In the genomic region with DNA sequence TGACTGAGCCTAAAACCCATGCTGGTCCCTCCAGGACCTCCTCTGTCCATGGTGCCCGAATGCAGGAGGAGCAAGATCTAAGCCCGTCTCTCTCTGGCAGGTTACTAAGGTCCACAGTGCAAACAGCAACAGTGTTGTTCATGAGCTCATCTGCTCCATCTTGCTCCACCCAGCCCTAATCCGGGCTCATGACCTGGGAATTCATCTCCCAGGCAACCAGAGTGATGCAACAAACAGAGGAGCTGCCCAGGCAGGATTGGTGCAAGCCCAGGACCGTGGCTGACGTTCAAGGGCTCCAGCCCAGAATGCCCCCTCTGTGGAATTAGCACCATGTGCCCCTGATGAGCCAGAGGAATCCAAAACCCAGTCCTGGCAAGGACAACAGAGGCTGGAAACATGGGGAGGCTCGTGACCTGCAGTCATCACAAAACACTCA, we compare ENCODE assay signal across 10 cellular contexts. TPM values are rescaled to one million over a fixed set of nuclear protein-coding genes. Genes with fewer than 3 reads are reported as not detected.
A peak's percentile ranks its signal among the peaks of the same experiment; 100 is the strongest.
DNase-seq lines count a peak whose midpoint lies in the region; ATAC-seq and TF ChIP-seq lines count a peak whose summit lies in the region.
"Had no signal": no experiment of that assay in that cellular context is flagged by ENCODE, and none has a peak within 500 bp of the region (broad histone marks: within the 10 kb centered on the region; RNA-seq: fewer than 3 reads in every experiment).

No MANE protein-coding gene starts in this region.

- no peaks in the 10 kb centered on the region for H3K4me1 ChIP-seq in thyroid gland

- H3K27me3 ChIP-seq in thyroid gland = no peaks in the 10 kb centered on the region

- TF ChIP-seq CTCF in brain (conservative IDR thresholded peaks at IDR 0.05) (no peak), thyroid gland (IDR thresholded peaks at IDR 0.05) (no peak)

- H3K27ac ChIP-seq in thyroid gland = no peak overlapping the region

- H3K36me3 Mint-ChIP-seq in brain = no peaks in the 10 kb centered on the region

- TF ChIP-seq POLR2A in thyroid gland (IDR thresholded peaks at IDR 0.05) = no peak

- peak overlapping the region in 3 of 5 experiments; percentile 34 to 52 (median 44) for H3K27ac Mint-ChIP-seq in brain
- H3K27ac Mint-ChIP-seq: activated T-helper 17 cell treated with anti-CD3 and anti-CD28 coated beads, Interleukin-2, amount 50 U/mL, for 72 hours had no signal

- H3K4me1 Mint-ChIP-seq in brain = peaks cover 42% of the 10 kb centered on the region
- H3K4me1 Mint-ChIP-seq: activated T-helper 17 cell treated with anti-CD3 and anti-CD28 coated beads, Interleukin-2, amount 50 U/mL, for 72 hours had no signal

- WGBS in thyroid gland, 2 donors = 23 to 35% methylated on average over 4 to 6 of the region's 6 CpGs

- peak overlapping the region in 1 of 5 experiments; percentile 1 for H3K4me3 Mint-ChIP-seq in brain
- H3K4me3 Mint-ChIP-seq: activated T-helper 17 cell treated with anti-CD3 and anti-CD28 coated beads, Interleukin-2, amount 50 U/mL, for 72 hours had no signal

- no peak overlapping the region for H3K4me3 ChIP-seq in thyroid gland (replicated peaks in 1 of 3)

- H3K9me3 ChIP-seq in thyroid gland = no peaks in the 10 kb centered on the region

- H3K27me3 Mint-ChIP-seq in brain = peaks cover 4% of the 10 kb centered on the region

- peak; percentile 53 for DNase-seq in HT1080 (ENCODE audit: low read depth)
- DNase-seq in iPS-NIHi11 (ENCODE audit: low spot score) = peak; percentile 25
- peak; percentile 16 to 19 for DNase-seq in thyroid gland
- DNase-seq in NCI-H2107 treated with DMSO at 0.1 percent for 48 hours (lab: John Stamatoyannopoulos, UW; ENCODE audit: unreplicated experiment) = no peak
- no peak for DNase-seq in mesenteric fat pad (ENCODE audit: low spot score)
- no peak for DNase-seq in middle frontal gyrus (ENCODE audit: extremely low spot score, low spot score)
- DNase-seq: NCI-H1092 treated with DMSO at 0.1 percent for 48 hours had no signal

- H3K9me3 Mint-ChIP-seq in brain = peaks cover 0 to 5% (median 0%) of the 10 kb centered on the region in 5 experiments
- H3K9me3 Mint-ChIP-seq: activated T-helper 17 cell treated with anti-CD3 and anti-CD28 coated beads, Interleukin-2, amount 50 U/mL, for 72 hours had no signal

- intact Hi-C loops in thyroid gland (cut with DNase I) = no loop called here

- ATAC-seq in GM21423 (IDR thresholded peaks at IDR 0.05; ENCODE audit: unreplicated experiment) = no peak
- ATAC-seq: activated T-helper 17 cell treated with anti-CD3 and anti-CD28 coated beads, Interleukin-2, amount 50 U/mL, for 72 hours had no signal

- H3K36me3 ChIP-seq in thyroid gland = no peaks in the 10 kb centered on the region

RNA-seq across cellular contexts. Expression of a gene that starts 29.9 kb away (rescaled TPM):
- total RNA-seq in HT1080 (2014; rRNA removed; shearing (Covaris generic)) = 8.7 TPM in 2 replicates
- polyA plus RNA-seq in HT1080 (2015; cell fraction: cytosol; rRNA removed) = 7.1 and 7.8 TPM in 2 replicates
- 5.2 and 5.9 TPM in 2 replicates for polyA plus RNA-seq in HT1080 (2015; cell fraction: nucleus; rRNA removed)
- polyA plus RNA-seq in brain (ENCODE audit: insufficient read depth, low read depth, low replicate concordance) = 70.7 TPM
- 10 to 100 TPM; 39.0 to 73.9 (median 53.0) TPM for total RNA-seq in thyroid gland
- total RNA-seq in mesenteric fat pad = 66.4 TPM
- total RNA-seq: activated T-helper 17 cell treated with anti-CD3 and anti-CD28 coated beads, Interleukin-2, amount 50 U/mL, for 72 hours had no signal

Comparison
In these comparisons a context has a peak if more than half of its experiments do, and no peak if none do; other contexts are left out.
1. DNase-seq: peak in HT1080 (single experiment), iPS-NIHi11 (single experiment) and thyroid gland (2 of 2); none in NCI-H2107 treated with DMSO at 0.1 percent for 48 hours (single experiment), mesenteric fat pad (single experiment) and middle frontal gyrus (single experiment).